ENCODE assay signal across 10 cellular contexts in the genomic region with DNA sequence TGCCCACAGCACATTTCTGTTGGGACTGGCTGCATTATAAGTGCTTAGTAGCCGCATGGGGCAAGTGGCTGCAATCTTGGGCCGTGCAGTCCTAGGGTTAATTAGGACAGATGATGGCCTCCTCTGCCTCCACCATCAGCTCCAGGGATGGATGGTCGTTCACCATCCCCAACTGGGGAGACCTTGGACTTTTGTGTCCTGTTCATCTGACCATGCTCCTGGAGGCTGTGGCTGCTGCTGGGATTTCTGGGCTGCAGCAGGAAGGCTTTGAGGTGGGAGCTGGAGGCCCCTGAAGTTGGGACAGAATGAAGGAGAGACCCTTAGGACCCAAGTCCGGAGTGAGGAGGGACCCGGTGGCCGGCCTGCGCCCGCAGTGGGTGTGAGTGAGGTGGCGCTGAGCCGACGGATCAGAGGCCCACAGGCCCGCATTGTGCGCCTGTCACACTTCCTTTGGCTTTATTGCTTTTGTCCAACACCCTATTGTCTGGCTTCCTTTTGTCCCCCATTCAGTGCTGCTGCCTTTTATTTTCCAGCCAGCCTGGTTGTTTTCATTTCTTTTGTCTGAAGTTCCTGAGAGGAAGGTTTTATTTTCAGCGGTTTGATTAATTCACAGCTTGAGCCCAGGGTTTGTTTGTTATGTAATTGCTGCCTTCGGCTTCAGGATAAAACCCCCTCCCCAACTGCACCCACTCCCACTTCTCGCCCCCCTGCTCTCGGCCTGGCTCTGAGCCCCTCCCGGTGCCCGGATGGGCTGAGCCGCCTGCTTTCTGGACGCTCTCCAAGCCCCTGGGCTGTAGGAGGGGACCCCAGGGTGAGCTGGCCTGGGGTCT. TPM values are rescaled to one million over a fixed set of nuclear protein-coding genes. Genes with fewer than 3 reads are reported as not detected.
DNase-seq lines count a peak whose midpoint lies in the region; ATAC-seq lines count a peak whose summit lies in the region.
"Had no signal": no experiment of that assay in that cellular context is flagged by ENCODE, and none has a peak within 500 bp of the region (broad histone marks: within the 10 kb centered on the region; RNA-seq: fewer than 3 reads in every experiment).

No MANE protein-coding gene starts in this region.

- H3K27me3 ChIP-seq in ectodermal cell (ENCODE audit: control insufficient read depth, insufficient read depth, low read length, poor library complexity, severe bottlenecking) = no peaks in the 10 kb centered on the region
- H3K27me3 ChIP-seq: BE2C had no signal

- no peak for ATAC-seq in HG03135 (IDR thresholded peaks at IDR 0.05; ENCODE audit: unreplicated experiment)
- no peak for ATAC-seq in T-cell (replicated peaks in 1 of 4)
- no peak for ATAC-seq in activated T-cell treated with anti-CD3 and anti-CD28 coated beads, Interleukin-2, amount 50 U/mL, for 4 hours
- ATAC-seq in GM21360 (IDR thresholded peaks at IDR 0.05; ENCODE audit: unreplicated experiment) = no peak

- H3K4me3 ChIP-seq in ectodermal cell (ENCODE audit: insufficient read depth, low read depth, low read length) (peak overlapping the region; percentile 26), mesodermal cell (ENCODE audit: extremely low read depth, insufficient read depth, low read length, poor library complexity, severe bottlenecking) (no peak overlapping the region)

- peaks cover 11 to 35% (median 15%) of the 10 kb centered on the region in 3 donors for H3K4me1 Mint-ChIP-seq in T-cell
- H3K4me1 Mint-ChIP-seq in activated T-cell treated with anti-CD3 and anti-CD28 coated beads, Interleukin-2, amount 50 U/mL, for 4 hours (ENCODE audit: low read depth) = peaks cover 18% of the 10 kb centered on the region

- CTCF ChIA-PET in T-cell (lab: Charles Lee) = interaction anchor here in 1 of 2 donors (0.6 kb wide), 1 partner anchor 379 kb away, joined by 5 read pairs; no protein-coding TSS in a partner anchor

- H3K36me3 Mint-ChIP-seq in T-cell = no peaks in the 10 kb centered on the region
- no peaks in the 10 kb centered on the region for H3K36me3 Mint-ChIP-seq in activated T-cell treated with anti-CD3 and anti-CD28 coated beads, Interleukin-2, amount 50 U/mL, for 4 hours (ENCODE audit: insufficient read depth)

- H3K36me3 ChIP-seq in ectodermal cell (ENCODE audit: control insufficient read depth, insufficient read depth, low read length) (no peaks in the 10 kb centered on the region), mesodermal cell (ENCODE audit: control insufficient read depth, insufficient read depth, low read length) (no peaks in the 10 kb centered on the region)
- H3K36me3 ChIP-seq: BE2C had no signal

- no peak overlapping the region for H3K4me3 Mint-ChIP-seq in T-cell
- H3K4me3 Mint-ChIP-seq in activated T-cell treated with anti-CD3 and anti-CD28 coated beads, Interleukin-2, amount 50 U/mL, for 4 hours = no peak overlapping the region

- no peaks in the 10 kb centered on the region for H3K9me3 ChIP-seq in ectodermal cell (ENCODE audit: control insufficient read depth, low read length)
- no peaks in the 10 kb centered on the region for H3K9me3 ChIP-seq in mesodermal cell (ENCODE audit: control insufficient read depth, low read length)
- H3K9me3 ChIP-seq: BE2C had no signal

- peak overlapping the region in 1 of 2 donors; percentile 71 for H3K27ac Mint-ChIP-seq in T-cell

- H3K27ac ChIP-seq in ectodermal cell (ENCODE audit: insufficient read depth, low read depth, low read length, poor library complexity, severe bottlenecking) = peak overlapping the region; percentile 89
- peak overlapping the region; percentile 68 for H3K27ac ChIP-seq in mesodermal cell (ENCODE audit: low read depth, low read length, severe bottlenecking)

- DNase-seq in DMS153 treated with DMSO at 0.1 percent for 48 hours (lab: John Stamatoyannopoulos, UW; ENCODE audit: unreplicated experiment) (peak; percentile 95), NCI-H2107 (lab: John Stamatoyannopoulos, UW) (peak; percentile 55), T-cell (no peak)
- no peak for DNase-seq in activated T-cell treated with anti-CD3 and anti-CD28 coated beads, Interleukin-2, amount 50 U/mL, for 4 hours
- DNase-seq: BE2C, NCI-H446 treated with DMSO at 0.1 percent for 48 hours had no signal

- POLR2A ChIA-PET in T-cell (lab: Charles Lee) = no interaction called here

- peaks cover 0 to 4% of the 10 kb centered on the region in 2 donors for H3K27me3 Mint-ChIP-seq in T-cell
- H3K27me3 Mint-ChIP-seq in activated T-cell treated with anti-CD3 and anti-CD28 coated beads, Interleukin-2, amount 50 U/mL, for 4 hours (ENCODE audit: low read depth) = peaks cover 4% of the 10 kb centered on the region

- H3K9me3 Mint-ChIP-seq in T-cell = no peaks in the 10 kb centered on the region
- no peaks in the 10 kb centered on the region for H3K9me3 Mint-ChIP-seq in activated T-cell treated with anti-CD3 and anti-CD28 coated beads, Interleukin-2, amount 50 U/mL, for 4 hours

- 4% methylated on average over 19 to 21 of the region's 21 CpGs for WGBS in ectodermal cell, 2 experiments
- 33% methylated on average over 10 to 11 of the region's 21 CpGs for WGBS in mesodermal cell (ENCODE audit: insufficient coverage in 2 of 2), 2 experiments

- H3K4me1 ChIP-seq in ectodermal cell (ENCODE audit: control insufficient read depth, insufficient read depth, low read length) (peaks cover 40% of the 10 kb centered on the region), mesodermal cell (ENCODE audit: control insufficient read depth, insufficient read depth, low read length, poor library complexity, severe bottlenecking) (peaks cover 21% of the 10 kb centered on the region)
- H3K4me1 ChIP-seq: BE2C had no signal

RNA-seq across cellular contexts. Expression of a gene that starts 35.6 kb away (rescaled TPM):
- 67.1 TPM for polyA plus RNA-seq in ectodermal cell (2013, experiment 1 of 4)
- polyA plus RNA-seq in ectodermal cell (2013, experiment 2 of 4) = 66.2 TPM
- polyA plus RNA-seq in ectodermal cell (2013, experiment 3 of 4) = 62.6 TPM
- polyA plus RNA-seq in ectodermal cell (2013, experiment 4 of 4) = 68.2 TPM
- 39.5 TPM for polyA plus RNA-seq in mesodermal cell (2013, experiment 1 of 2)
- polyA plus RNA-seq in mesodermal cell (2013, experiment 2 of 2) = 28.5 TPM
- total RNA-seq in T-cell = 1 to 10 TPM; 3.2 to 9.4 (median 5.2) TPM
- total RNA-seq in activated T-cell treated with anti-CD3 and anti-CD28 coated beads, Interleukin-2, amount 50 U/mL, for 4 hours = 1 to 10 TPM in 2 of 3 donors, under 1 TPM in 1; 0.33 to 1.4 (median 1.0) TPM

RNA-seq across cellular contexts. Expression of a gene that starts 43.3 kb away (rescaled TPM):
- polyA plus RNA-seq in ectodermal cell (2013, experiment 1 of 4) = 11.4 TPM
- 12.4 TPM for polyA plus RNA-seq in ectodermal cell (2013, experiment 2 of 4)
- polyA plus RNA-seq in ectodermal cell (2013, experiment 3 of 4) = 9.3 TPM
- 9.4 TPM for polyA plus RNA-seq in ectodermal cell (2013, experiment 4 of 4)
- 11.3 TPM for polyA plus RNA-seq in mesodermal cell (2013, experiment 1 of 2)
- 10.0 TPM for polyA plus RNA-seq in mesodermal cell (2013, experiment 2 of 2)
- total RNA-seq in T-cell = 10 to 100 TPM in 1 of 5 donors, 1 to 10 TPM in 4; 3.4 to 11.1 (median 4.2) TPM
- 1 to 10 TPM in 1 of 3 donors, under 1 TPM in 2; 0.79 to 1.2 (median 0.99) TPM for total RNA-seq in activated T-cell treated with anti-CD3 and anti-CD28 coated beads, Interleukin-2, amount 50 U/mL, for 4 hours

RNA-seq across cellular contexts. Expression of a gene that starts 57.6 kb away (rescaled TPM):
- not detected for polyA plus RNA-seq in ectodermal cell (2013, experiment 1 of 4)
- not detected for polyA plus RNA-seq in ectodermal cell (2013, experiment 2 of 4)
- not detected for polyA plus RNA-seq in ectodermal cell (2013, experiment 3 of 4)
- polyA plus RNA-seq in ectodermal cell (2013, experiment 4 of 4) = not detected
- polyA plus RNA-seq in mesodermal cell (2013, experiment 1 of 2) = 3.7 TPM
- polyA plus RNA-seq in mesodermal cell (2013, experiment 2 of 2) = 2.9 TPM
- total RNA-seq in T-cell = not detected
- total RNA-seq in activated T-cell treated with anti-CD3 and anti-CD28 coated beads, Interleukin-2, amount 50 U/mL, for 4 hours = not detected

Comparison
In these comparisons a context has a peak if more than half of its experiments do, and no peak if none do; other contexts are left out.
1. DNase-seq: peak in DMS153 treated with DMSO at 0.1 percent for 48 hours (single experiment) and NCI-H2107 (single experiment); none in T-cell (0 of 34) and activated T-cell treated with anti-CD3 and anti-CD28 coated beads, Interleukin-2, amount 50 U/mL, for 4 hours (single experiment).